ENCODE assay signal across 15 cellular contexts in the genomic region with DNA sequence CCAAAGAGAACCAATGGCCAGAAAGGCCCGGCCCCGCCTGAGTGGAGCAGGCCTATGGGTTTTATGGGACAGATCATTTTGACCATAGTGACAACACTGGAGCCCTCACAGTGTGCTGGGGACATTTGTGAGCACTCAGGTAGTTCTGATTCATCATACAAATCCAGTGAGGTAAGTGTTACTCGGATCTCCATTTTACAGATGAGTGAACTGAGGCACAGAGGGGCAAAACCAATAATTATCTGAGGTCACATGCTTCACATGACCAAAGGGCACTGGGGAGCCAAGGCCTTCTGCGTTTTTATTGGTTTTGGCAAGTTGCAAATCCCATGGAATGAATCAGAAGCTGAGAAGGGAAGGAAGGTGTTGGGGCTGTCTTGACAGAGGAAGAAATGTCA.
A peak's percentile ranks its signal among the peaks of the same experiment; 100 is the strongest.
DNase-seq lines count a peak whose midpoint lies in the region; ATAC-seq, FAIRE-seq and TF ChIP-seq lines count a peak whose summit lies in the region.
"Had no signal": no experiment of that assay in that cellular context is flagged by ENCODE, and none has a peak within 500 bp of the region (broad histone marks: within the 10 kb centered on the region; RNA-seq: fewer than 3 reads in every experiment).

No MANE protein-coding gene starts in this region.

- H3K27me3 ChIP-seq in Peyer's patch (no peaks in the 10 kb centered on the region), endothelial cell of umbilical vein (ENCODE audit: control insufficient read depth in 2 of 2, insufficient read depth in 2 of 2, low read length in 2 of 2) (no peaks in the 10 kb centered on the region)
- H3K27me3 ChIP-seq: gastroesophageal sphincter, suprapubic skin had no signal

- ATAC-seq in stimulated activated naive B cell treated with anti-CD40 and anti-IgM and Interleukin-4, amounts not matched to agents 10 μg/mL and 1 μg/mL and 100 μg/mL, for 72 hours (replicated peaks), result peak in 1 of 2 donors; percentile 35
- ATAC-seq: gastroesophageal sphincter, Right ventricle myocardium inferior had no signal

- TF ChIP-seq POLR2A in Peyer's patch (IDR thresholded peaks at IDR 0.05) (no peak), endothelial cell of umbilical vein (IDR thresholded peaks at IDR 0.05; ENCODE audit: low read depth, low read length) (no peak)

- peaks cover 45% of the 10 kb centered on the region for H3K79me2 ChIP-seq in endothelial cell of umbilical vein (ENCODE audit: control insufficient read depth, insufficient read depth, low read length)

- peaks cover 0 to 55% (median 18%) of the 10 kb centered on the region in 4 donors for H3K4me1 ChIP-seq in Peyer's patch
- H3K4me1 ChIP-seq in endothelial cell of umbilical vein (ENCODE audit: control insufficient read depth, extremely low read depth, insufficient read depth, low read length), result peaks cover 35% of the 10 kb centered on the region

- peak overlapping the region; percentile 46 for H3K27ac Mint-ChIP-seq in activated naive CD8-positive, alpha-beta T cell
- no peak overlapping the region for H3K27ac Mint-ChIP-seq in activated naive CD8-positive, alpha-beta T cell treated with anti-CD3 and anti-CD28 coated beads for 36 hours
- peak overlapping the region; percentile 75 for H3K27ac Mint-ChIP-seq in stimulated activated naive B cell treated with anti-CD40 and anti-IgM and Interleukin-4, amounts not matched to agents 10 μg/mL and 1 μg/mL and 100 μg/mL, for 72 hours
- H3K27ac Mint-ChIP-seq: activated CD4-positive, alpha-beta memory T cell treated with anti-CD3 and anti-CD28 coated beads for 36 hours; T-helper 2 cell treated with Interferon-gamma antibody and Interleukin-4, amounts not matched to agents 5 μg/mL and 100 μg/mL, for 36 hours had no signal

- H3K9ac ChIP-seq in endothelial cell of umbilical vein (replicated peaks; ENCODE audit: extremely low read depth, insufficient read depth, low read length), result no peak overlapping the region

- dilution Hi-C loops in endothelial cell of umbilical vein (cut with MboI; ENCODE audit: extremely low pct_ligation_motif_present, low sequenced_read_pairs), result no loop called here

- H3K36me3 ChIP-seq in Peyer's patch, result no peaks in the 10 kb centered on the region
- peaks cover 0 to 3% of the 10 kb centered on the region in 2 experiments for H3K36me3 ChIP-seq in endothelial cell of umbilical vein (ENCODE audit: control insufficient read depth in 2 of 2, extremely low read depth in 1 of 2, insufficient read depth in 2 of 2, low read length in 2 of 2)
- H3K36me3 ChIP-seq: gastroesophageal sphincter, suprapubic skin had no signal

- H3K9me3 Mint-ChIP-seq in activated naive CD8-positive, alpha-beta T cell (ENCODE audit: low read depth), result no peaks in the 10 kb centered on the region
- H3K9me3 Mint-ChIP-seq in activated naive CD8-positive, alpha-beta T cell treated with anti-CD3 and anti-CD28 coated beads for 36 hours, result no peaks in the 10 kb centered on the region
- no peaks in the 10 kb centered on the region for H3K9me3 Mint-ChIP-seq in stimulated activated naive B cell treated with anti-CD40 and anti-IgM and Interleukin-4, amounts not matched to agents 10 μg/mL and 1 μg/mL and 100 μg/mL, for 72 hours
- H3K9me3 Mint-ChIP-seq: activated CD4-positive, alpha-beta memory T cell treated with anti-CD3 and anti-CD28 coated beads for 36 hours; T-helper 2 cell treated with Interferon-gamma antibody and Interleukin-4, amounts not matched to agents 5 μg/mL and 100 μg/mL, for 36 hours had no signal

- no peak overlapping the region for H3K4me3 ChIP-seq in Peyer's patch
- H3K4me3 ChIP-seq in endothelial cell of umbilical vein (replicated peaks in 1 of 3; ENCODE audit: insufficient read depth in 1 of 3, low read depth in 1 of 3, low read length in 3 of 3), result no peak overlapping the region
- H3K4me3 ChIP-seq: gastroesophageal sphincter, suprapubic skin had no signal

- H3K9me3 ChIP-seq in Peyer's patch, result no peaks in the 10 kb centered on the region
- no peaks in the 10 kb centered on the region for H3K9me3 ChIP-seq in endothelial cell of umbilical vein (replicated peaks; ENCODE audit: control insufficient read depth, insufficient read depth, low read length)
- H3K9me3 ChIP-seq: gastroesophageal sphincter, suprapubic skin had no signal

- H3K4me1 Mint-ChIP-seq in activated naive CD8-positive, alpha-beta T cell (ENCODE audit: low read depth), result peaks cover 91% of the 10 kb centered on the region
- H3K4me1 Mint-ChIP-seq in activated naive CD8-positive, alpha-beta T cell treated with anti-CD3 and anti-CD28 coated beads for 36 hours, result peaks cover 50% of the 10 kb centered on the region
- peaks cover 68 to 96% of the 10 kb centered on the region in 2 donors for H3K4me1 Mint-ChIP-seq in stimulated activated naive B cell treated with anti-CD40 and anti-IgM and Interleukin-4, amounts not matched to agents 10 μg/mL and 1 μg/mL and 100 μg/mL, for 72 hours

- DNase-seq in activated naive CD8-positive, alpha-beta T cell treated with anti-CD3 and anti-CD28 coated beads for 36 hours, result no peak
- DNase-seq in Peyer's patch, result no peak
- peak; percentile 37 for DNase-seq in endothelial cell of umbilical vein (ENCODE audit: low read depth, low spot score)
- DNase-seq in stimulated activated naive B cell treated with anti-CD40 and anti-IgM and Interleukin-4, amounts not matched to agents 10 μg/mL and 1 μg/mL and 100 μg/mL, for 72 hours, result no peak
- DNase-seq in HPDE6-E6E7 (ENCODE audit: extremely low spot score), result no peak
- DNase-seq in NCI-H1417 (lab: John Stamatoyannopoulos, UW), result no peak
- DNase-seq in NCI-H2171 (lab: John Stamatoyannopoulos, UW), result no peak
- DNase-seq: activated CD4-positive, alpha-beta memory T cell treated with anti-CD3 and anti-CD28 coated beads for 36 hours; activated gamma-delta T cell; NCI-H748 treated with DMSO at 0.1 percent for 48 hours had no signal

- BruUV-seq in endothelial cell of umbilical vein (replicated peaks; lab: Mats Ljungman, UMichigan), result no TSS peak

- H4K20me1 ChIP-seq in endothelial cell of umbilical vein (replicated peaks; ENCODE audit: control insufficient read depth, extremely low read depth, insufficient read depth, low read length), result no peaks in the 10 kb centered on the region

- H3K27me3 Mint-ChIP-seq in activated naive CD8-positive, alpha-beta T cell, result no peaks in the 10 kb centered on the region
- no peaks in the 10 kb centered on the region for H3K27me3 Mint-ChIP-seq in activated naive CD8-positive, alpha-beta T cell treated with anti-CD3 and anti-CD28 coated beads for 36 hours
- no peaks in the 10 kb centered on the region for H3K27me3 Mint-ChIP-seq in stimulated activated naive B cell treated with anti-CD40 and anti-IgM and Interleukin-4, amounts not matched to agents 10 μg/mL and 1 μg/mL and 100 μg/mL, for 72 hours
- H3K27me3 Mint-ChIP-seq: activated CD4-positive, alpha-beta memory T cell treated with anti-CD3 and anti-CD28 coated beads for 36 hours had no signal

- peaks cover 7% of the 10 kb centered on the region for H3K36me3 Mint-ChIP-seq in activated naive CD8-positive, alpha-beta T cell
- H3K36me3 Mint-ChIP-seq in activated naive CD8-positive, alpha-beta T cell treated with anti-CD3 and anti-CD28 coated beads for 36 hours, result peaks cover 17% of the 10 kb centered on the region
- peaks cover 26 to 45% of the 10 kb centered on the region in 2 donors for H3K36me3 Mint-ChIP-seq in stimulated activated naive B cell treated with anti-CD40 and anti-IgM and Interleukin-4, amounts not matched to agents 10 μg/mL and 1 μg/mL and 100 μg/mL, for 72 hours

- no peak overlapping the region for H2AFZ ChIP-seq in endothelial cell of umbilical vein (ENCODE audit: low read depth, low read length)

- H3K4me3 Mint-ChIP-seq in activated naive CD8-positive, alpha-beta T cell, result no peak overlapping the region
- H3K4me3 Mint-ChIP-seq in activated naive CD8-positive, alpha-beta T cell treated with anti-CD3 and anti-CD28 coated beads for 36 hours, result no peak overlapping the region
- no peak overlapping the region for H3K4me3 Mint-ChIP-seq in stimulated activated naive B cell treated with anti-CD40 and anti-IgM and Interleukin-4, amounts not matched to agents 10 μg/mL and 1 μg/mL and 100 μg/mL, for 72 hours
- H3K4me3 Mint-ChIP-seq: activated CD4-positive, alpha-beta memory T cell treated with anti-CD3 and anti-CD28 coated beads for 36 hours; T-helper 2 cell treated with Interferon-gamma antibody and Interleukin-4, amounts not matched to agents 5 μg/mL and 100 μg/mL, for 36 hours had no signal

- H3K9me1 ChIP-seq in endothelial cell of umbilical vein (replicated peaks; ENCODE audit: control insufficient read depth, extremely low read depth, insufficient read depth, low read length), result no peaks in the 10 kb centered on the region

- H3K4me2 ChIP-seq in endothelial cell of umbilical vein (ENCODE audit: insufficient read depth, low read length), result no peak overlapping the region

- CTCF ChIA-PET in endothelial cell of umbilical vein (lab: Charles Lee), result interaction anchor here (1.1 kb wide), 1 partner anchor 103 kb away, joined by 4 read pairs; no protein-coding TSS in a partner anchor

- TF ChIP-seq CTCF in Peyer's patch (IDR thresholded peaks at IDR 0.05), result no peak
- TF ChIP-seq CTCF in endothelial cell of umbilical vein (IDR thresholded peaks at IDR 0.05; ENCODE audit: extremely low read depth in 1 of 2, insufficient read depth in 1 of 2, low read depth in 1 of 2, low read length in 2 of 2), result no peak

- H3K27ac ChIP-seq in Peyer's patch (peak overlapping the region in 3 of 4 donors; percentile 7 to 94 (median 91)), endothelial cell of umbilical vein (ENCODE audit: insufficient read depth, low read depth, low read length) (peak overlapping the region; percentile 7)
- H3K27ac ChIP-seq: gastroesophageal sphincter, suprapubic skin had no signal

- no peak for FAIRE-seq in endothelial cell of umbilical vein (lab: Jason Lieb, UNC)

- POLR2A ChIA-PET in endothelial cell of umbilical vein (lab: Charles Lee), result no interaction called here

- intact Hi-C loops in endothelial cell of umbilical vein (cut with micrococcal nuclease), result no loop called here

TF ChIP-seq in endothelial cell of umbilical vein, 7 proteins besides CTCF, POLR2A, EP300 and RAD21:
- TF ChIP-seq POLR2AphosphoS5 (IDR thresholded peaks at IDR 0.05; ENCODE audit: insufficient read depth, low read depth, low read length) (no peak), MYC (IDR thresholded peaks at IDR 0.05; ENCODE audit: low read depth, low read length) (no peak), EZH2 (IDR thresholded peaks at IDR 0.05; ENCODE audit: borderline replicate concordance, low read depth, low read length, severe bottlenecking) (no peak), MAX (IDR thresholded peaks at IDR 0.05; ENCODE audit: insufficient read depth, insufficient read length) (no peak), JUN (IDR thresholded peaks at IDR 0.05; ENCODE audit: borderline replicate concordance, insufficient read depth, insufficient read length, low read depth) (no peak), GATA2 (IDR thresholded peaks at IDR 0.05; ENCODE audit: insufficient read depth, insufficient read length, low read depth, low read length) (no peak), FOS (IDR thresholded peaks at IDR 0.05; ENCODE audit: borderline replicate concordance, insufficient read depth, low read length) (no peak)
TF ChIP-seq in endothelial cell of umbilical vein: peak in this region for 0.
